25 cellular contexts compared by ENCODE assay signal in genomic region chr5:72752909-72753308, GRCh38.
DNase-seq lines count a peak whose midpoint lies in the region; ATAC-seq and TF ChIP-seq lines count a peak whose summit lies in the region.
"Had no signal": no experiment of that assay in that cellular context is flagged by ENCODE, and none has a peak within 500 bp of the region (broad histone marks: within the 10 kb centered on the region; RNA-seq: fewer than 3 reads in every experiment).

No MANE protein-coding gene starts in this region.

- no peaks in the 10 kb centered on the region for H3K36me3 ChIP-seq in right lobe of liver
- no peaks in the 10 kb centered on the region for H3K36me3 ChIP-seq in SJCRH30
- H3K36me3 ChIP-seq: left ventricle myocardium inferior, thoracic aorta, WERI-Rb-1 had no signal

- H3K27ac ChIP-seq in right lobe of liver = no peak overlapping the region
- H3K27ac ChIP-seq in SJCRH30 = no peak overlapping the region
- H3K27ac ChIP-seq: 22Rv1, body of pancreas, dorsolateral prefrontal cortex, left ventricle myocardium inferior, thoracic aorta, WERI-Rb-1 had no signal

- H3K9me3 Mint-ChIP-seq in activated naive CD8-positive, alpha-beta T cell treated with anti-CD3 and anti-CD28 coated beads for 36 hours = no peaks in the 10 kb centered on the region
- H3K9me3 Mint-ChIP-seq: activated CD4-positive, alpha-beta T cell treated with anti-CD3 and anti-CD28 coated beads, Interleukin-2, amount 10 ng/mL, durations not matched to agents 24 days and 14 days; CD4-positive, alpha-beta memory T cell had no signal

- no peak overlapping the region for H3K27ac Mint-ChIP-seq in activated naive CD8-positive, alpha-beta T cell treated with anti-CD3 and anti-CD28 coated beads for 36 hours
- H3K27ac Mint-ChIP-seq: activated CD4-positive, alpha-beta T cell treated with anti-CD3 and anti-CD28 coated beads, Interleukin-2, amount 10 ng/mL, durations not matched to agents 24 days and 14 days; CD4-positive, alpha-beta memory T cell; mesothelial cell of epicardium; naive thymus-derived CD4-positive, alpha-beta T cell had no signal

- peaks cover 7% of the 10 kb centered on the region for H3K27me3 Mint-ChIP-seq in activated naive CD8-positive, alpha-beta T cell treated with anti-CD3 and anti-CD28 coated beads for 36 hours

- H3K9me3 ChIP-seq in right lobe of liver (no peaks in the 10 kb centered on the region), SJCRH30 (replicated peaks) (no peaks in the 10 kb centered on the region; the same call in 1 of the 2 replicates)
- H3K9me3 ChIP-seq: body of pancreas, left ventricle myocardium inferior, thoracic aorta had no signal

- WGBS in right lobe of liver (ENCODE audit: insufficient coverage, low coverage, low lambda C conversion rate, missing lambda C conversion rate) = 89% methylated on average over 1 of the region's 1 CpG

- no peak overlapping the region for H3K4me3 ChIP-seq in right lobe of liver
- no peak overlapping the region for H3K4me3 ChIP-seq in SJCRH30
- H3K4me3 ChIP-seq: body of pancreas, dorsolateral prefrontal cortex, left ventricle myocardium inferior, thoracic aorta had no signal

- peak; percentile 54 to 70 (median 60) for ATAC-seq in right lobe of liver
- no peak for ATAC-seq in HG02885 (IDR thresholded peaks at IDR 0.05; ENCODE audit: poor library complexity, unreplicated experiment)
- ATAC-seq: activated T-cell treated with anti-CD3 and anti-CD28 coated beads, Interleukin-2, amount 50 U/mL, for 4 hours; body of pancreas; naive thymus-derived CD4-positive, alpha-beta T cell had no signal

- DNase-seq in DMS 273 (lab: John Stamatoyannopoulos, UW; ENCODE audit: unreplicated experiment) (peak; percentile 20), DMS 273 treated with DMSO at 0.1 percent for 48 hours (lab: John Stamatoyannopoulos, UW) (no peak), HT-29 (ENCODE audit: low spot score) (peak; percentile 9), SK-N-DZ (ENCODE audit: low spot score) (peak; percentile 90), right lobe of liver (no peak), SJCRH30 (no peak)
- DNase-seq in activated naive CD8-positive, alpha-beta T cell treated with anti-CD3 and anti-CD28 coated beads for 36 hours = no peak
- DNase-seq: activated CD4-positive, alpha-beta T cell treated with anti-CD3 and anti-CD28 coated beads, Interleukin-2, amount 10 ng/mL, durations not matched to agents 24 days and 14 days; activated T-cell treated with anti-CD3 and anti-CD28 coated beads, Interleukin-2, amount 50 U/mL, for 4 hours; body of pancreas; CD4-positive, alpha-beta memory T cell; DMS79; dorsolateral prefrontal cortex; left ventricle myocardium inferior; naive thymus-derived CD4-positive, alpha-beta T cell; NCI-H1092 treated with DMSO at 0.1 percent for 48 hours; NCI-H1930; nucleus accumbens; RPMI8226; stimulated activated naive CD4-positive, alpha-beta T cell treated with Interleukin-2 at 50 U/mL for 16 hours; WERI-Rb-1 had no signal

- intact Hi-C loops in right lobe of liver (cut with DNase I) = no loop called here

- peak in 2 of 4 donors; percentile 10 to 22 for TF ChIP-seq CTCF in right lobe of liver (IDR thresholded peaks at IDR 0.05)

- H3K4me3 Mint-ChIP-seq in activated naive CD8-positive, alpha-beta T cell treated with anti-CD3 and anti-CD28 coated beads for 36 hours = no peak overlapping the region
- H3K4me3 Mint-ChIP-seq: activated CD4-positive, alpha-beta T cell treated with anti-CD3 and anti-CD28 coated beads, Interleukin-2, amount 10 ng/mL, durations not matched to agents 24 days and 14 days; activated T-cell treated with anti-CD3 and anti-CD28 coated beads, Interleukin-2, amount 50 U/mL, for 4 hours; CD4-positive, alpha-beta memory T cell; mesothelial cell of epicardium; naive thymus-derived CD4-positive, alpha-beta T cell had no signal

- H3K36me3 Mint-ChIP-seq in activated naive CD8-positive, alpha-beta T cell treated with anti-CD3 and anti-CD28 coated beads for 36 hours = no peaks in the 10 kb centered on the region
- H3K36me3 Mint-ChIP-seq: CD4-positive, alpha-beta memory T cell; naive thymus-derived CD4-positive, alpha-beta T cell had no signal

- H3K4me1 ChIP-seq in right lobe of liver = no peaks in the 10 kb centered on the region
- peaks cover 3% of the 10 kb centered on the region; the same call in 1 of the 2 replicates for H3K4me1 ChIP-seq in SJCRH30
- H3K4me1 ChIP-seq: body of pancreas, left ventricle myocardium inferior had no signal

- H3K27me3 ChIP-seq in right lobe of liver (no peaks in the 10 kb centered on the region), SJCRH30 (no peaks in the 10 kb centered on the region)
- H3K27me3 ChIP-seq: body of pancreas, dorsolateral prefrontal cortex had no signal

- no peaks in the 10 kb centered on the region for H3K4me1 Mint-ChIP-seq in activated naive CD8-positive, alpha-beta T cell treated with anti-CD3 and anti-CD28 coated beads for 36 hours
- H3K4me1 Mint-ChIP-seq: activated CD4-positive, alpha-beta T cell treated with anti-CD3 and anti-CD28 coated beads, Interleukin-2, amount 10 ng/mL, durations not matched to agents 24 days and 14 days; CD4-positive, alpha-beta memory T cell had no signal

- TF ChIP-seq POLR2A in right lobe of liver (IDR thresholded peaks at IDR 0.05) = no peak

Comparison
In these comparisons a context has a peak if more than half of its experiments do, and no peak if none do; other contexts are left out.
1. DNase-seq: peak in DMS 273 (single experiment), HT-29 (single experiment) and SK-N-DZ (single experiment); none in DMS 273 treated with DMSO at 0.1 percent for 48 hours (single experiment), right lobe of liver (0 of 3), SJCRH30 (0 of 2) and activated naive CD8-positive, alpha-beta T cell treated with anti-CD3 and anti-CD28 coated beads for 36 hours (single experiment).